In genomic region chrX:118212817-118213183, GRCh38 we compare ENCODE assay signal across 10 cellular contexts.
DNase-seq lines count a peak whose midpoint lies in the region; ATAC-seq and TF ChIP-seq lines count a peak whose summit lies in the region.
"Had no signal": no experiment of that assay in that cellular context is flagged by ENCODE, and none has a peak within 500 bp of the region (broad histone marks: within the 10 kb centered on the region; RNA-seq: fewer than 3 reads in every experiment).

No MANE protein-coding gene starts in this region.

- H3K4me1 ChIP-seq in heart right ventricle, result peaks cover 0 to 3% (median 0%) of the 10 kb centered on the region in 9 donors

- no peak overlapping the region for H3K4me3 Mint-ChIP-seq in T-cell

- ATAC-seq in GM18508 (IDR thresholded peaks at IDR 0.05; ENCODE audit: insufficient read depth, unreplicated experiment) (peak; percentile 60), GM21526 (IDR thresholded peaks at IDR 0.05; ENCODE audit: low FRiP score, unreplicated experiment) (peak; percentile 76), HG03354 (IDR thresholded peaks at IDR 0.05; ENCODE audit: poor library complexity, severe bottlenecking, unreplicated experiment) (peak; percentile 63), T-cell (replicated peaks in 1 of 4) (no peak), heart right ventricle (no peak)
- ATAC-seq: HepG2 had no signal

- H3K9me3 ChIP-seq in heart right ventricle, result no peaks in the 10 kb centered on the region

- H3K27me3 Mint-ChIP-seq in T-cell, result peaks cover 8 to 17% of the 10 kb centered on the region in 2 donors

- no peaks in the 10 kb centered on the region for H3K9me3 Mint-ChIP-seq in T-cell

- no peaks in the 10 kb centered on the region for H3K36me3 Mint-ChIP-seq in T-cell

- peaks cover 0 to 15% (median 0%) of the 10 kb centered on the region in 7 donors for H3K27me3 ChIP-seq in heart right ventricle

- TF ChIP-seq CTCF in heart right ventricle (IDR thresholded peaks at IDR 0.05), result no peak

- intact Hi-C loops in heart right ventricle (cut with DNase I), result no loop called here

- 72 to 81% methylated on average over 2 of the region's 2 CpGs for WGBS in heart right ventricle, 2 donors

- POLR2A ChIA-PET in T-cell (lab: Charles Lee), result no interaction called here

- DNase-seq in SKM-1 (lab: John Stamatoyannopoulos, UW; ENCODE audit: unreplicated experiment) (peak; percentile 2), NCI-H2029 treated with DMSO at 0.1 percent for 48 hours (lab: John Stamatoyannopoulos, UW) (no peak), T-cell (no peak), heart right ventricle (no peak)
- DNase-seq in stimulated activated naive CD4-positive, alpha-beta T cell (lab: John Stamatoyannopoulos, UW), result no peak
- DNase-seq: activated naive CD4-positive, alpha-beta T cell treated with anti-CD3 and anti-CD28 coated beads, Interleukin-2, amount 50 U/mL, for 16 hours had no signal

- CTCF ChIA-PET in T-cell (lab: Charles Lee), result no interaction called here

- no peaks in the 10 kb centered on the region for H3K36me3 ChIP-seq in heart right ventricle

- H3K27ac ChIP-seq in heart right ventricle, result no peak overlapping the region

- H3K27ac Mint-ChIP-seq in T-cell, result no peak overlapping the region

- H3K4me1 Mint-ChIP-seq in T-cell, result no peaks in the 10 kb centered on the region

- H3K4me3 ChIP-seq in heart right ventricle, result no peak overlapping the region

Comparison
In these comparisons a context has a peak if more than half of its experiments do, and no peak if none do; other contexts are left out.
1. ATAC-seq: peak in GM18508 (single experiment), GM21526 (single experiment) and HG03354 (single experiment); none in T-cell (0 of 4) and heart right ventricle (0 of 8).